ENCODE assay signal across 17 cellular contexts in genomic region chr1:58999676-59000075, GRCh38.
"Had no signal": no experiment of that assay in that cellular context is flagged by ENCODE, and none has a peak within 500 bp of the region (broad histone marks: within the 10 kb centered on the region; RNA-seq: fewer than 3 reads in every experiment).

No MANE protein-coding gene starts in this region.

- H3K4me3 ChIP-seq: lower lobe of right lung, neural progenitor cell, suprapubic skin, upper lobe of left lung had no signal

- H3K27me3 ChIP-seq: neural progenitor cell, suprapubic skin, upper lobe of left lung had no signal

- ATAC-seq: activated naive CD4-positive, alpha-beta T cell treated with anti-CD3 and anti-CD28 coated beads, Interleukin-2, amount 50 U/mL, for 72 hours; left cardiac atrium; lower lobe of right lung; stimulated activated naive CD8-positive, alpha-beta T cell treated with anti-CD3 and anti-CD28 coated beads, Interleukin-15, Interleukin-2, amounts not matched to agents 100 U/mL and 50 U/mL, for 24 hours; WTC11 had no signal

- H3K36me3 ChIP-seq: lower lobe of right lung, neural progenitor cell, suprapubic skin, upper lobe of left lung had no signal

- DNase-seq: activated CD4-positive, alpha-beta T cell treated with anti-CD3 and anti-CD28 coated beads, Interleukin-2, amount 10 ng/mL, durations not matched to agents 7 days and 5 days; activated CD8-positive, alpha-beta memory T cell treated with anti-CD3 and anti-CD28 coated beads for 24 hours; activated effector memory CD4-positive, alpha-beta T cell treated with Interleukin-2 at 50 U/mL for 16 hours; activated T-cell treated with anti-CD3 and anti-CD28 coated beads, Interleukin-2, amount 50 U/mL, for 1 hour; amniotic stem cell; dermis blood vessel endothelial cell; erythroblast; hypothalamus; left cardiac atrium; lower lobe of right lung; stimulated activated CD4-positive, alpha-beta T cell treated with anti-CD3 and anti-CD28 coated beads, Interleukin-2, amount 100 ng/mL, for 48 hours; stimulated activated naive CD8-positive, alpha-beta T cell treated with anti-CD3 and anti-CD28 coated beads, Interleukin-15, Interleukin-2, amounts not matched to agents 100 U/mL and 50 U/mL, for 24 hours had no signal
